Comparison of ENCODE assay signal across 8 cellular contexts in the genomic region with DNA sequence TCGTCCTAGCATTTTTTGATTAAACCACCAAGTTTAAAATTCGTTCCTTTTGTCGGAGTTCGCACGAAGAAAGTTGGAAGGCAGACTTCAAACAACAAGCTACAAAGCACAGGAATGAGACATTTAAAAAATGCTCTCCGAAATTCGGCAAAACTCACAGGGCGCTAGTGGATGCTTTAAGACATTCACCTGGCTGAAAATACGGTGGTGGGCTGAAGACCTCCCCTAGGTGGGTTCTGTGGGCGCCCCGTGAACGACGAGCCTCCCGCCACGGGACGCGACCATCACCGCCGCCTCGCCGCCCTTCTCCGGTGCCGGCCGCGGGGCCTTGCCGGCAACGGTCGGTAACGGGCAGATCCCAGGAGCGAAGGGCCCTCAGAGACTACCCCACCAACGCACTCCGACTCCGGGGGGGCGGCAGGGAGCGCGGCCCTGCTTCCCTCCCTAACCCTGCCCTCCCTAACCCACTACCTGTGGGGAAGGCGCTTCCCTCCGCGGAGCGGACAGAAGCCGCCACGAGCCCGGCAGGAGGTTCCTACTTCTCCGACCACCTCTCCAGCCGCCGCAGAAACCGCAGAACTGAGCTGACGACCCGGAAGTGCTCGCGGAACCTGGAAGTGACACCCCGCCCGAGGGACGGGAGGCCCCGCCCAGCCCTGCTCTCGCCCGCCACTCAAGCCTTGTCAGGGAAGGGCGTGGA. TPM values are rescaled to one million over a fixed set of nuclear protein-coding genes. Genes with fewer than 3 reads are reported as not detected.
DNase-seq lines count a peak whose midpoint lies in the region; ATAC-seq, FAIRE-seq and TF ChIP-seq lines count a peak whose summit lies in the region.

A gene with protein sequence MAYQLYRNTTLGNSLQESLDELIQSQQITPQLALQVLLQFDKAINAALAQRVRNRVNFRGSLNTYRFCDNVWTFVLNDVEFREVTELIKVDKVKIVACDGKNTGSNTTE (minus strand): TSS at position 581 of the 700 bp plus-strand sequence. CDS start 5,238 bp downstream, outside the sequence.

- H3K27me3 ChIP-seq in GM06990 (replicated peaks; ENCODE audit: control insufficient read depth, insufficient read depth, low read length) (no peaks in the 10 kb centered on the region), neuron (ENCODE audit: insufficient read depth, low read length) (no peaks in the 10 kb centered on the region), subcutaneous abdominal adipose tissue (ENCODE audit: control insufficient read depth in 5 of 5, insufficient read depth in 4 of 5, low read length in 5 of 5) (no peaks in the 10 kb centered on the region)

- peak; percentile 98 for DNase-seq in GM06990 (ENCODE audit: extremely low read depth, insufficient read length)
- peak; percentile 97 for DNase-seq in NB4 (ENCODE audit: low read depth)
- DNase-seq in SK-N-DZ (ENCODE audit: low spot score): peak; percentile 93
- DNase-seq in activated naive CD4-positive, alpha-beta T cell treated with anti-CD3 and anti-CD28 coated beads for 36 hours: peak; percentile 96
- DNase-seq in frontal cortex (ENCODE audit: low spot score in 2 of 2): peak; percentile 90 to 95

- no peaks in the 10 kb centered on the region for H3K27me3 Mint-ChIP-seq in activated naive CD4-positive, alpha-beta T cell treated with anti-CD3 and anti-CD28 coated beads for 36 hours (ENCODE audit: low read depth)

- peak within 1 kb of the TSS; percentile 70 for H2AFZ ChIP-seq in neuron (ENCODE audit: low read depth, low read length)

- peaks cover 2% of the 10 kb centered on the region for H3K9me3 Mint-ChIP-seq in activated naive CD4-positive, alpha-beta T cell treated with anti-CD3 and anti-CD28 coated beads for 36 hours

- TF ChIP-seq CTCF in GM06990 (IDR thresholded peaks at IDR 0.05; ENCODE audit: insufficient read depth, low read length, poor library complexity, severe bottlenecking) (no peak), NB4 (IDR thresholded peaks at IDR 0.05; ENCODE audit: low read depth, low read length) (no peak)

- peak within 1 kb of the TSS in 4 of 5 donors; percentile 86 to 95 (median 93) for H3K9ac ChIP-seq in subcutaneous abdominal adipose tissue (ENCODE audit: low read length in 5 of 5)

- H3K4me1 Mint-ChIP-seq in activated naive CD4-positive, alpha-beta T cell treated with anti-CD3 and anti-CD28 coated beads for 36 hours (ENCODE audit: low read depth): peaks cover 10% of the 10 kb centered on the region

- intact Hi-C loops in activated naive CD4-positive, alpha-beta T cell treated with anti-CD3 and anti-CD28 coated beads for 36 hours (cut with micrococcal nuclease): loop anchor here (1.0 to 2.0 kb wide), 3 partner anchors 32 to 670 kb away; partner anchors contain the start of genes BNIP2 and RNF111

- peak within 1 kb of the TSS; percentile 75 for H3K27ac ChIP-seq in subcutaneous abdominal adipose tissue (ENCODE audit: low read depth, low read length)

- FAIRE-seq in frontal cortex (lab: Jason Lieb, UNC): peak; percentile 34

- peak; percentile 86 for TF ChIP-seq POLR2A in NB4 (IDR thresholded peaks at IDR 0.05; ENCODE audit: extremely low read depth, insufficient read length)

- H3K4me1 ChIP-seq in neuron (ENCODE audit: insufficient read depth, low read length) (peaks cover 12% of the 10 kb centered on the region), subcutaneous abdominal adipose tissue (ENCODE audit: control insufficient read depth in 5 of 5, insufficient read depth in 5 of 5, low read length in 5 of 5) (peaks cover 0 to 27% (median 22%) of the 10 kb centered on the region in 5 donors)

- peak; percentile 96 for ATAC-seq in HG02571 (IDR thresholded peaks at IDR 0.05; ENCODE audit: unreplicated experiment)

- peaks cover 5% of the 10 kb centered on the region for H3K36me3 ChIP-seq in GM06990 (ENCODE audit: control insufficient read depth, insufficient read depth, low read length)
- H3K36me3 ChIP-seq in neuron (ENCODE audit: insufficient read depth, low read length): peaks cover 45% of the 10 kb centered on the region
- peaks cover 9 to 27% (median 17%) of the 10 kb centered on the region in 5 donors for H3K36me3 ChIP-seq in subcutaneous abdominal adipose tissue (ENCODE audit: control insufficient read depth in 5 of 5, insufficient read depth in 5 of 5, low read length in 5 of 5)

- peaks cover 19% of the 10 kb centered on the region for H3K36me3 Mint-ChIP-seq in activated naive CD4-positive, alpha-beta T cell treated with anti-CD3 and anti-CD28 coated beads for 36 hours (ENCODE audit: low read depth)

- H3K4me3 Mint-ChIP-seq in activated naive CD4-positive, alpha-beta T cell treated with anti-CD3 and anti-CD28 coated beads for 36 hours: peak within 1 kb of the TSS; percentile 28

- CTCF ChIA-PET in activated naive CD4-positive, alpha-beta T cell treated with anti-CD3 and anti-CD28 coated beads for 36 hours (lab: Charles Lee): interaction anchor here (0.6 to 1.3 kb wide), 3 partner anchors 9 to 22 kb away, joined by 3 read pairs; no protein-coding TSS in a partner anchor

- peak within 1 kb of the TSS; percentile 61 for H3K27ac Mint-ChIP-seq in activated naive CD4-positive, alpha-beta T cell treated with anti-CD3 and anti-CD28 coated beads for 36 hours

- peaks cover 5% of the 10 kb centered on the region for H3K9me3 ChIP-seq in neuron (ENCODE audit: low read length)
- H3K9me3 ChIP-seq in subcutaneous abdominal adipose tissue (ENCODE audit: control insufficient read depth in 5 of 5, low read length in 5 of 5): peaks cover 0 to under 1% (median 0%) of the 10 kb centered on the region in 5 donors

- H3K4me3 ChIP-seq in GM06990 (replicated peaks; ENCODE audit: low read depth, low read length) (peak within 1 kb of the TSS; percentile 85), NB4 (ENCODE audit: low read depth, low read length) (peak within 1 kb of the TSS; percentile 93), neuron (ENCODE audit: low read length) (peak within 1 kb of the TSS; percentile 98), subcutaneous abdominal adipose tissue (ENCODE audit: low read depth in 1 of 5, low read length in 5 of 5) (peak within 1 kb of the TSS; percentile 74 to 94 (median 85))

RNA-seq across cellular contexts. Expression of the gene that starts here (rescaled TPM):
- polyA plus RNA-seq in SK-N-DZ (2014; cell fraction: cytosol; rRNA removed): 237 and 267 TPM in 2 replicates
- polyA plus RNA-seq in SK-N-DZ (2014; cell fraction: nucleus; rRNA removed): 151 and 153 TPM in 2 replicates
- 100 to 1,000 TPM; 146 to 155 TPM for total RNA-seq in activated naive CD4-positive, alpha-beta T cell treated with anti-CD3 and anti-CD28 coated beads for 36 hours
- total RNA-seq in frontal cortex: 28.1 TPM

Comparison
In these comparisons a context has a peak if more than half of its experiments do, and no peak if none do; other contexts are left out.
1. Peak in every context shown above with its lines: DNase-seq, ATAC-seq, H3K4me3 ChIP-seq and H3K27ac ChIP-seq.